In the genomic region with DNA sequence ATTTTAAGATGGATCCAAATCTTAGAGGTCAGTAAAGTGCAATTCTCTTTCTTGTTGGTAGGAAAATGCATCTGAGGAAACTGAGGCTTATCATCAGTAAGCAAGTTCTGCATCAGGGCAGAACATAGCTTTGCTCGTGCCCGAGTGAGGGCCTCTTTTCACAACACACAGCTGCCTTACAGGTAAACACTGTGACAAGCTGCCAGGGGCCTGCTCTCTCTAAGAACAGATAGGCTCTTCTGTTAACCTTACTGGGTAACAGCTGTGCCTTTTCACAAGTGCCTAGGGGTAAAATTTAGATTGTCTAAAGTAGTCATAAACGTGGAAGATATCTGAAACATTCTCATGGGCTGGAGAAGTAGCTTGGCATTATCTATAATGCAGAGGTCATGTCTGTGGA, we compare ENCODE assay signal across 18 cellular contexts.
"Had no signal": no experiment of that assay in that cellular context is flagged by ENCODE, and none has a peak within 500 bp of the region (broad histone marks: within the 10 kb centered on the region; RNA-seq: fewer than 3 reads in every experiment).

No MANE protein-coding gene starts in this region.

- ATAC-seq: esophagus mucosa, heart left ventricle, left colon, left ventricle myocardium superior, right cardiac atrium had no signal

- H3K36me3 Mint-ChIP-seq: naive B cell, type B pancreatic cell had no signal

- H3K27me3 Mint-ChIP-seq: progenitor cell of endocrine pancreas, type B pancreatic cell had no signal

- H3K27ac Mint-ChIP-seq: naive B cell, progenitor cell of endocrine pancreas, type B pancreatic cell had no signal

- H3K4me1 Mint-ChIP-seq: naive B cell, nephron had no signal

- H3K9me3 Mint-ChIP-seq: naive B cell, nephron, type B pancreatic cell had no signal

- H3K4me3 Mint-ChIP-seq: naive B cell, nephron, type B pancreatic cell had no signal

- DNase-seq: dorsolateral prefrontal cortex; effector memory CD4-positive, alpha-beta T cell; heart left ventricle; hippocampal formation; left colon; left ventricle myocardium superior; mesenchymal stem cell; midbrain; naive B cell; ovary; right cardiac atrium; small intestine; stimulated activated CD4-positive, alpha-beta T cell treated with anti-CD3 and anti-CD28 coated beads, Interleukin-2, amount 100 ng/mL, for 48 hours; stimulated activated naive CD4-positive, alpha-beta T cell treated with Interleukin-2 at 50 U/mL for 16 hours had no signal
